In genomic region chr1:218521414-218522169, GRCh38 we compare ENCODE assay signal across 9 cellular contexts.
DNase-seq lines count a peak whose midpoint lies in the region; ATAC-seq and TF ChIP-seq lines count a peak whose summit lies in the region.
"Had no signal": no experiment of that assay in that cellular context is flagged by ENCODE, and none has a peak within 500 bp of the region (broad histone marks: within the 10 kb centered on the region; RNA-seq: fewer than 3 reads in every experiment).

No MANE protein-coding gene starts in this region.

- TF ChIP-seq POLR2A in prostate gland (IDR thresholded peaks at IDR 0.05), result no peak

- 83% methylated on average over 7 of the region's 7 CpGs for WGBS in prostate gland

- no peaks in the 10 kb centered on the region for H3K4me1 ChIP-seq in prostate gland (replicated peaks)

- H3K9me3 ChIP-seq in prostate gland, result no peaks in the 10 kb centered on the region

- H3K36me3 ChIP-seq in prostate gland, result no peaks in the 10 kb centered on the region

- no peak overlapping the region for H3K27ac Mint-ChIP-seq in activated T-helper 2 cell treated with anti-CD3 and anti-CD28 coated beads, Interferon-gamma antibody, Interleukin-2, Interleukin-4, amounts not matched to agents 10 μg/mL and 5 μg/mL and 100 μg/mL, durations not matched to agents 14 hours and 24 hours and 36 hours

- H3K27me3 Mint-ChIP-seq in activated T-helper 2 cell treated with anti-CD3 and anti-CD28 coated beads, Interferon-gamma antibody, Interleukin-2, Interleukin-4, amounts not matched to agents 10 μg/mL and 5 μg/mL and 100 μg/mL, durations not matched to agents 14 hours and 24 hours and 36 hours (ENCODE audit: low read depth), result peaks cover 15% of the 10 kb centered on the region

- intact Hi-C loops in prostate gland (cut with DNase I), result no loop called here
- intact Hi-C loops in activated T-helper 2 cell treated with anti-CD3 and anti-CD28 coated beads, Interferon-gamma antibody, Interleukin-2, Interleukin-4, amounts not matched to agents 10 μg/mL and 5 μg/mL and 100 μg/mL, durations not matched to agents 14 hours and 24 hours and 36 hours (cut with micrococcal nuclease), result loop anchor here (1.0 kb wide), 2 partner anchors 182 to 191 kb away; no protein-coding TSS in a partner anchor

- no peak overlapping the region for H3K4me3 Mint-ChIP-seq in activated T-helper 2 cell treated with anti-CD3 and anti-CD28 coated beads, Interferon-gamma antibody, Interleukin-2, Interleukin-4, amounts not matched to agents 10 μg/mL and 5 μg/mL and 100 μg/mL, durations not matched to agents 14 hours and 24 hours and 36 hours (ENCODE audit: low read depth)

- no peak overlapping the region for H3K27ac ChIP-seq in prostate gland
- H3K27ac ChIP-seq: skin epidermis had no signal

- H3K4me3 ChIP-seq in prostate gland, result no peak overlapping the region
- H3K4me3 ChIP-seq: skin epidermis had no signal

- DNase-seq in ELR (ENCODE audit: low read depth) (peak; percentile 75), NCI-H1436 treated with DMSO at 0.1 percent for 48 hours (lab: John Stamatoyannopoulos, UW) (peak; percentile 28), fibroblast of peridontal ligament (ENCODE audit: extremely low read depth) (peak; percentile 41), prostate gland (ENCODE audit: low spot score) (peak; percentile 19), KG1 (lab: John Stamatoyannopoulos, UW) (no peak)
- DNase-seq in activated CD4-positive, alpha-beta T cell treated with anti-CD3 and anti-CD28 coated beads, Interleukin-2, amount 50 U/mL, for 1 hour, result peak; percentile 10
- DNase-seq in activated T-helper 2 cell treated with anti-CD3 and anti-CD28 coated beads, Interferon-gamma antibody, Interleukin-2, Interleukin-4, amounts not matched to agents 10 μg/mL and 5 μg/mL and 100 μg/mL, durations not matched to agents 14 hours and 24 hours and 36 hours (ENCODE audit: low spot score), result no peak

- H3K27me3 ChIP-seq in prostate gland (replicated peaks; ENCODE audit: insufficient read depth), result no peaks in the 10 kb centered on the region

- H3K36me3 Mint-ChIP-seq in activated T-helper 2 cell treated with anti-CD3 and anti-CD28 coated beads, Interferon-gamma antibody, Interleukin-2, Interleukin-4, amounts not matched to agents 10 μg/mL and 5 μg/mL and 100 μg/mL, durations not matched to agents 14 hours and 24 hours and 36 hours (ENCODE audit: low read depth), result no peaks in the 10 kb centered on the region

- H3K9me3 Mint-ChIP-seq in activated T-helper 2 cell treated with anti-CD3 and anti-CD28 coated beads, Interferon-gamma antibody, Interleukin-2, Interleukin-4, amounts not matched to agents 10 μg/mL and 5 μg/mL and 100 μg/mL, durations not matched to agents 14 hours and 24 hours and 36 hours, result no peaks in the 10 kb centered on the region

- peak in 3 of 4 experiments; percentile 51 to 67 (median 57) for TF ChIP-seq CTCF in prostate gland (IDR thresholded peaks at IDR 0.05)

- ATAC-seq in GM21737 (IDR thresholded peaks at IDR 0.05; ENCODE audit: unreplicated experiment), result peak; percentile 59

- no peaks in the 10 kb centered on the region for H3K4me1 Mint-ChIP-seq in activated T-helper 2 cell treated with anti-CD3 and anti-CD28 coated beads, Interferon-gamma antibody, Interleukin-2, Interleukin-4, amounts not matched to agents 10 μg/mL and 5 μg/mL and 100 μg/mL, durations not matched to agents 14 hours and 24 hours and 36 hours (ENCODE audit: low read depth)

Comparison
In these comparisons a context has a peak if more than half of its experiments do, and no peak if none do; other contexts are left out.
1. DNase-seq: peak in ELR (single experiment), NCI-H1436 treated with DMSO at 0.1 percent for 48 hours (single experiment), activated CD4-positive, alpha-beta T cell treated with anti-CD3 and anti-CD28 coated beads, Interleukin-2, amount 50 U/mL, for 1 hour (single experiment), fibroblast of peridontal ligament (single experiment) and prostate gland (single experiment); none in activated T-helper 2 cell treated with anti-CD3 and anti-CD28 coated beads, Interferon-gamma antibody, Interleukin-2, Interleukin-4, amounts not matched to agents 10 μg/mL and 5 μg/mL and 100 μg/mL, durations not matched to agents 14 hours and 24 hours and 36 hours (single experiment) and KG1 (single experiment).